Comparison of ENCODE assay signal across 16 cellular contexts in genomic region chr13:88246239-88246638, GRCh38.
"Had no signal": no experiment of that assay in that cellular context is flagged by ENCODE, and none has a peak within 500 bp of the region (broad histone marks: within the 10 kb centered on the region; RNA-seq: fewer than 3 reads in every experiment).

No MANE protein-coding gene starts in this region.

- H3K4me3 ChIP-seq: lung, prostate gland, skin epidermis, transverse colon had no signal

- H3K27ac ChIP-seq: prostate gland, skin epidermis, transverse colon had no signal

- H3K4me1 ChIP-seq: prostate gland, transverse colon had no signal

- DNase-seq: activated CD4-positive, alpha-beta T cell treated with anti-CD3 and anti-CD28 coated beads, Interleukin-2, amount 50 U/mL, for 1 hour; activated CD8-positive, alpha-beta memory T cell treated with anti-CD3 and anti-CD28 coated beads for 24 hours; activated naive CD4-positive, alpha-beta T cell; activated naive CD8-positive, alpha-beta T cell treated with anti-CD3 and anti-CD28 coated beads, Interleukin-2, amount 10 ng/mL, durations not matched to agents 7 days and 5 days; effector CD8-positive, alpha-beta T cell; foreskin melanocyte; head of caudate nucleus; left cardiac atrium; midbrain; right cardiac atrium; stimulated activated CD4-positive, alpha-beta T cell treated with anti-CD3 and anti-CD28 coated beads, Interleukin-4, amount 100 ng/mL, for 24 hours; stimulated activated naive CD4-positive, alpha-beta T cell; transverse colon had no signal

- H3K9me3 ChIP-seq: prostate gland, transverse colon had no signal

- H3K27me3 ChIP-seq: transverse colon had no signal

- H3K36me3 ChIP-seq: prostate gland, transverse colon had no signal
